Comparison of ENCODE assay signal across 35 cellular contexts in the genomic region with DNA sequence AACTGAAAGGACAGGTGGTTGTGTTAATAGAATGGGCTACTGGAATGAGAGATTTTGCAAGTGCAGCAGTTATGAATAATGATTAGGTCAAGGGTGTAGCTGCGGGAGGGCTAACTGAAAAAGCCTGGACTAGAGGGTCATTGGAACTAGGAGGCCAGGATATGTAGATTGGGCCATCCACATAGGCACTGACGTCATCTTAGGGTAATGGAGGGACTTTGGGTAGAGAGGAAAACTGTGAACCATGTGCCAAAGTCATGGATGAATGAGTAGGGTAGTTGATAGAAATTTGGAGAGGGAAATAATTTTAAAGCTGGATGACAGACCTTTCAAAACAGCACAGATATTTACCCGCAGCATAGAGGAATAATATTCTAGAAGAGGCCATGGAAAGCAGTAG.
DNase-seq lines count a peak whose midpoint lies in the region; ATAC-seq, FAIRE-seq and TF ChIP-seq lines count a peak whose summit lies in the region.
"Had no signal": no experiment of that assay in that cellular context is flagged by ENCODE, and none has a peak within 500 bp of the region (broad histone marks: within the 10 kb centered on the region; RNA-seq: fewer than 3 reads in every experiment).

No MANE protein-coding gene starts in this region.

- no peak overlapping the region for H3K4me3 Mint-ChIP-seq in activated naive CD8-positive, alpha-beta T cell treated with anti-CD3 and anti-CD28 coated beads, Interleukin-2, amount 10 ng/mL, durations not matched to agents 7 days and 5 days
- no peak overlapping the region for H3K4me3 Mint-ChIP-seq in activated naive CD8-positive, alpha-beta T cell treated with anti-CD3 and anti-CD28 coated beads, Interleukin-2, amount 50 U/mL, for 24 hours
- no peak overlapping the region for H3K4me3 Mint-ChIP-seq in activated CD4-positive, alpha-beta T cell treated with anti-CD3 and anti-CD28 coated beads for 36 hours
- H3K4me3 Mint-ChIP-seq: B cell; CD14-positive monocyte; CD4-positive, alpha-beta memory T cell; CD4-positive, alpha-beta T cell; CD4-positive, CD25-positive, alpha-beta regulatory T cell; CD8-positive, alpha-beta memory T cell; CD8-positive, alpha-beta T cell had no signal

- no peaks in the 10 kb centered on the region for H3K4me1 Mint-ChIP-seq in activated naive CD8-positive, alpha-beta T cell treated with anti-CD3 and anti-CD28 coated beads, Interleukin-2, amount 10 ng/mL, durations not matched to agents 7 days and 5 days
- H3K4me1 Mint-ChIP-seq in activated naive CD8-positive, alpha-beta T cell treated with anti-CD3 and anti-CD28 coated beads, Interleukin-2, amount 50 U/mL, for 24 hours, result no peaks in the 10 kb centered on the region
- H3K4me1 Mint-ChIP-seq in activated CD4-positive, alpha-beta T cell treated with anti-CD3 and anti-CD28 coated beads for 36 hours, result no peaks in the 10 kb centered on the region
- H3K4me1 Mint-ChIP-seq: B cell; CD14-positive monocyte; CD4-positive, alpha-beta memory T cell; CD4-positive, CD25-positive, alpha-beta regulatory T cell; CD8-positive, alpha-beta memory T cell had no signal

- H3K36me3 Mint-ChIP-seq in activated naive CD8-positive, alpha-beta T cell treated with anti-CD3 and anti-CD28 coated beads, Interleukin-2, amount 10 ng/mL, durations not matched to agents 7 days and 5 days, result no peaks in the 10 kb centered on the region
- no peaks in the 10 kb centered on the region for H3K36me3 Mint-ChIP-seq in activated naive CD8-positive, alpha-beta T cell treated with anti-CD3 and anti-CD28 coated beads, Interleukin-2, amount 50 U/mL, for 24 hours (ENCODE audit: low read depth)
- no peaks in the 10 kb centered on the region for H3K36me3 Mint-ChIP-seq in activated CD4-positive, alpha-beta T cell treated with anti-CD3 and anti-CD28 coated beads for 36 hours (ENCODE audit: low read depth)
- H3K36me3 Mint-ChIP-seq: CD14-positive monocyte; CD4-positive, alpha-beta memory T cell; CD4-positive, CD25-positive, alpha-beta regulatory T cell; CD8-positive, alpha-beta memory T cell; CD8-positive, alpha-beta T cell had no signal

- TF ChIP-seq CTCF in HepG2 (CRISPR knock-in tag; IDR thresholded peaks at IDR 0.05) (no peak), right lobe of liver (IDR thresholded peaks at IDR 0.05) (no peak), HEK293 (tag by site-specific recombination; IDR thresholded peaks at IDR 0.05) (no peak)

- POLR2A ChIA-PET in activated naive CD8-positive, alpha-beta T cell treated with anti-CD3 and anti-CD28 coated beads, Interleukin-2, amount 10 ng/mL, durations not matched to agents 7 days and 5 days (lab: Charles Lee), result no interaction called here
- POLR2A ChIA-PET in HepG2 (lab: Yijun Ruan, JAX) (no interaction called here), HEK293 (lab: Yijun Ruan, JAX) (no interaction called here)
- POLR2A ChIA-PET in activated CD4-positive, alpha-beta T cell treated with anti-CD3 and anti-CD28 coated beads for 36 hours (lab: Charles Lee), result no interaction called here

- no peak overlapping the region for H3K27ac ChIP-seq in HepG2 (ENCODE audit: extremely low read length, insufficient read depth, low read length)
- H3K27ac ChIP-seq in right lobe of liver, result no peak overlapping the region
- H3K27ac ChIP-seq in HEK293 (ENCODE audit: extremely low read depth, low read depth, low read length), result no peak overlapping the region
- H3K27ac ChIP-seq: 22Rv1; A549; BLaER1; BLaER1 treated with 17β-estradiol and CSF1 and Interleukin-3, amounts not matched to agents 10 nM and 100 nM; C4-2B had no signal

- intact Hi-C loops in HepG2 (cut with micrococcal nuclease; ENCODE audit: unreplicated experiment), result no loop called here
- intact Hi-C loops in right lobe of liver (cut with DNase I), result no loop called here
- intact Hi-C loops in activated CD4-positive, alpha-beta T cell treated with anti-CD3 and anti-CD28 coated beads for 36 hours (cut with DNase I, micrococcal nuclease), result no loop called here

- no peak for TF ChIP-seq RAD21 in HepG2 (CRISPR knock-in tag; IDR thresholded peaks at IDR 0.05)

- H2AFZ ChIP-seq in HepG2 (ENCODE audit: low read length), result no peak overlapping the region

- BruUV-seq in HepG2 (replicated peaks; lab: Mats Ljungman, UMichigan), result no TSS peak

- peak overlapping the region; percentile 34 for H3K27ac Mint-ChIP-seq in activated naive CD8-positive, alpha-beta T cell treated with anti-CD3 and anti-CD28 coated beads, Interleukin-2, amount 10 ng/mL, durations not matched to agents 7 days and 5 days
- H3K27ac Mint-ChIP-seq in activated naive CD8-positive, alpha-beta T cell treated with anti-CD3 and anti-CD28 coated beads, Interleukin-2, amount 50 U/mL, for 24 hours, result no peak overlapping the region
- no peak overlapping the region for H3K27ac Mint-ChIP-seq in activated CD4-positive, alpha-beta T cell treated with anti-CD3 and anti-CD28 coated beads for 36 hours
- H3K27ac Mint-ChIP-seq: B cell; CD4-positive, alpha-beta memory T cell; CD4-positive, alpha-beta T cell; CD8-positive, alpha-beta T cell had no signal

- CTCF ChIA-PET in HepG2 (lab: Yijun Ruan, JAX; ENCODE audit: low intra/inter-chr PET ratio, low total read pairs), result no interaction called here
- CTCF ChIA-PET in HEK293 (lab: Yijun Ruan, JAX), result no interaction called here
- CTCF ChIA-PET in activated CD4-positive, alpha-beta T cell treated with anti-CD3 and anti-CD28 coated beads for 36 hours (lab: Charles Lee), result no interaction called here

- H3K4me3 ChIP-seq in HepG2 (replicated peaks in 1 of 3; ENCODE audit: insufficient read depth in 1 of 3, low read depth in 2 of 3, low read length in 3 of 3) (no peak overlapping the region), right lobe of liver (no peak overlapping the region), HEK293 (ENCODE audit: low read depth, low read length) (no peak overlapping the region)
- H3K4me3 ChIP-seq: A549; BLaER1; BLaER1 treated with 17β-estradiol and CSF1 and Interleukin-3, amounts not matched to agents 10 nM and 100 nM had no signal

- no peaks in the 10 kb centered on the region for H3K9me3 Mint-ChIP-seq in activated naive CD8-positive, alpha-beta T cell treated with anti-CD3 and anti-CD28 coated beads, Interleukin-2, amount 10 ng/mL, durations not matched to agents 7 days and 5 days
- peaks cover 5% of the 10 kb centered on the region for H3K9me3 Mint-ChIP-seq in activated naive CD8-positive, alpha-beta T cell treated with anti-CD3 and anti-CD28 coated beads, Interleukin-2, amount 50 U/mL, for 24 hours
- peaks cover 6% of the 10 kb centered on the region for H3K9me3 Mint-ChIP-seq in activated CD4-positive, alpha-beta T cell treated with anti-CD3 and anti-CD28 coated beads for 36 hours (ENCODE audit: low read depth)

- H3K4me2 ChIP-seq in HepG2 (ENCODE audit: low read depth, low read length), result no peak overlapping the region
- H3K4me2 ChIP-seq: A549; BLaER1; BLaER1 treated with 17β-estradiol and CSF1 and Interleukin-3, amounts not matched to agents 10 nM and 100 nM had no signal

- H3K27me3 Mint-ChIP-seq in activated naive CD8-positive, alpha-beta T cell treated with anti-CD3 and anti-CD28 coated beads, Interleukin-2, amount 10 ng/mL, durations not matched to agents 7 days and 5 days, result no peaks in the 10 kb centered on the region
- no peaks in the 10 kb centered on the region for H3K27me3 Mint-ChIP-seq in activated naive CD8-positive, alpha-beta T cell treated with anti-CD3 and anti-CD28 coated beads, Interleukin-2, amount 50 U/mL, for 24 hours
- H3K27me3 Mint-ChIP-seq in activated CD4-positive, alpha-beta T cell treated with anti-CD3 and anti-CD28 coated beads for 36 hours, result no peaks in the 10 kb centered on the region
- H3K27me3 Mint-ChIP-seq: B cell; CD4-positive, alpha-beta memory T cell; CD4-positive, alpha-beta T cell; CD4-positive, CD25-positive, alpha-beta regulatory T cell; CD8-positive, alpha-beta memory T cell had no signal

- H3K79me2 ChIP-seq in HepG2 (ENCODE audit: insufficient read depth, low read length), result no peaks in the 10 kb centered on the region

- no peak for FAIRE-seq in HepG2 (lab: Jason Lieb, UNC)
- FAIRE-seq: A204.1, A549, D721Med had no signal

- TF ChIP-seq EP300 in HepG2 (IDR thresholded peaks at IDR 0.05; ENCODE audit: low read depth in 2 of 2, low read length in 2 of 2) (no peak), HepG2 (CRISPR knock-in tag; IDR thresholded peaks at IDR 0.05; ENCODE audit: borderline replicate concordance) (no peak)

- no peak for TF ChIP-seq POLR2A in HepG2 (IDR thresholded peaks at IDR 0.05; ENCODE audit: insufficient read depth in 1 of 2, low read depth in 2 of 2, low read length in 2 of 2)
- TF ChIP-seq POLR2A in right lobe of liver (IDR thresholded peaks at IDR 0.05), result no peak

- H3K27me3 ChIP-seq in HepG2 (ENCODE audit: control insufficient read depth in 1 of 2, insufficient read depth in 2 of 2, low read length in 2 of 2), result no peaks in the 10 kb centered on the region
- H3K27me3 ChIP-seq in right lobe of liver, result no peaks in the 10 kb centered on the region
- H3K27me3 ChIP-seq: BE2C had no signal

- in situ Hi-C loops in HepG2 (cut with HindIII; ENCODE audit: extremely low pct_ligation_motif_present, low pct_unique_long_range_greater_than_20kb), result no loop called here

- DNase-seq in activated naive CD8-positive, alpha-beta T cell treated with anti-CD3 and anti-CD28 coated beads, Interleukin-2, amount 10 ng/mL, durations not matched to agents 7 days and 5 days, result no peak
- DNase-seq in activated naive CD8-positive, alpha-beta T cell treated with anti-CD3 and anti-CD28 coated beads, Interleukin-2, amount 50 U/mL, for 24 hours, result no peak
- DNase-seq in HepG2 (ENCODE audit: low spot score) (no peak), right lobe of liver (no peak)
- DNase-seq in activated CD4-positive, alpha-beta T cell treated with anti-CD3 and anti-CD28 coated beads for 36 hours, result no peak
- DNase-seq: 8988T; ACHN; AML-193; BE2C; C1 segment of cervical spinal cord; Caco-2; Calu3; CD4-positive, alpha-beta memory T cell; CD4-positive, alpha-beta T cell; CD4-positive, CD25-positive, alpha-beta regulatory T cell; CD8-positive, alpha-beta memory T cell; CD8-positive, alpha-beta T cell; COR-L47; DMS 273 treated with DMSO at 0.1 percent for 48 hours; DMS153; DMS53; DMS79; DMS79 treated with DMSO at 0.1 percent for 48 hours; DND-41; EL had no signal

- ATAC-seq in activated naive CD8-positive, alpha-beta T cell treated with anti-CD3 and anti-CD28 coated beads, Interleukin-2, amount 10 ng/mL, durations not matched to agents 7 days and 5 days (ENCODE audit: low read depth), result no peak
- ATAC-seq in activated naive CD8-positive, alpha-beta T cell treated with anti-CD3 and anti-CD28 coated beads, Interleukin-2, amount 50 U/mL, for 24 hours, result no peak
- ATAC-seq in HepG2 (no peak), right lobe of liver (no peak)
- ATAC-seq in activated CD4-positive, alpha-beta T cell treated with anti-CD3 and anti-CD28 coated beads for 36 hours, result no peak
- ATAC-seq: A549; CD8-positive, alpha-beta T cell had no signal

- H3K36me3 ChIP-seq in HepG2 (replicated peaks in 1 of 2; ENCODE audit: control insufficient read depth in 1 of 2, insufficient read depth in 2 of 2, low read length in 2 of 2) (no peaks in the 10 kb centered on the region), right lobe of liver (no peaks in the 10 kb centered on the region), HEK293 (ENCODE audit: control insufficient read depth in 2 of 2, insufficient read depth in 1 of 2, low read length in 2 of 2) (no peaks in the 10 kb centered on the region)
- H3K36me3 ChIP-seq: BE2C; BLaER1; BLaER1 treated with 17β-estradiol and CSF1 and Interleukin-3, amounts not matched to agents 10 nM and 100 nM had no signal

- peaks cover 45% of the 10 kb centered on the region for H3K9me3 ChIP-seq in HepG2 (ENCODE audit: low read length)
- H3K9me3 ChIP-seq in right lobe of liver, result no peaks in the 10 kb centered on the region
- no peaks in the 10 kb centered on the region for H3K9me3 ChIP-seq in HEK293 (ENCODE audit: control insufficient read depth, insufficient read depth, low read depth, low read length)
- H3K9me3 ChIP-seq: A549, BE2C, BLaER1, Caco-2 had no signal

- 0% methylated on average over 3 of the region's 3 CpGs for WGBS in HepG2 (ENCODE audit: low lambda C conversion rate)
- WGBS in right lobe of liver (ENCODE audit: insufficient coverage, low coverage, low lambda C conversion rate, missing lambda C conversion rate), result 21% methylated on average over 3 of the region's 3 CpGs

- no peak overlapping the region for H3K9ac ChIP-seq in HepG2 (ENCODE audit: insufficient read depth, low read depth, low read length)
- H3K9ac ChIP-seq: BLaER1; BLaER1 treated with 17β-estradiol and CSF1 and Interleukin-3, amounts not matched to agents 10 nM and 100 nM had no signal

- H3K4me1 ChIP-seq in HepG2 (ENCODE audit: insufficient read depth, low read length), result no peaks in the 10 kb centered on the region
- no peaks in the 10 kb centered on the region for H3K4me1 ChIP-seq in right lobe of liver
- H3K4me1 ChIP-seq in HEK293 (ENCODE audit: control insufficient read depth, insufficient read depth, low read length), result no peaks in the 10 kb centered on the region
- H3K4me1 ChIP-seq: A549; BE2C; BLaER1; BLaER1 treated with 17β-estradiol and CSF1 and Interleukin-3, amounts not matched to agents 10 nM and 100 nM; Caco-2 had no signal

- no peaks in the 10 kb centered on the region for H4K20me1 ChIP-seq in HepG2 (ENCODE audit: insufficient read depth, low read length)
- H4K20me1 ChIP-seq: BLaER1; BLaER1 treated with 17β-estradiol and CSF1 and Interleukin-3, amounts not matched to agents 10 nM and 100 nM had no signal
